ENCODE assay signal across 12 cellular contexts in genomic region chr17:41775394-41776226, GRCh38. TPM values are rescaled to one million over a fixed set of nuclear protein-coding genes. Genes with fewer than 3 reads are reported as not detected.
DNase-seq lines count a peak whose midpoint lies in the region; ATAC-seq, FAIRE-seq and TF ChIP-seq lines count a peak whose summit lies in the region.
"Had no signal": no experiment of that assay in that cellular context is flagged by ENCODE, and none has a peak within 500 bp of the region (broad histone marks: within the 10 kb centered on the region; RNA-seq: fewer than 3 reads in every experiment).

No MANE protein-coding gene starts in this region.

- no peak for TF ChIP-seq POLR2A in A549 (IDR thresholded peaks at IDR 0.05; ENCODE audit: low read length)
- TF ChIP-seq POLR2A in adrenal gland (IDR thresholded peaks at IDR 0.05) = no peak

- H2AK5ac ChIP-seq in neuronal stem cell (ENCODE audit: low read depth, low read length) = peak overlapping the region; percentile 20

- TF ChIP-seq EP300 in A549 (IDR thresholded peaks at IDR 0.05) = no peak

- H3K27me3 ChIP-seq in adrenal gland (no peaks in the 10 kb centered on the region), heart right ventricle (no peaks in the 10 kb centered on the region), neuronal stem cell (ENCODE audit: control insufficient read depth in 3 of 3, insufficient read depth in 3 of 3, low read depth in 1 of 3, low read length in 3 of 3) (no peaks in the 10 kb centered on the region)
- H3K27me3 ChIP-seq: BE2C had no signal

- H3K4me3 ChIP-seq in A549 = no peak overlapping the region
- H3K4me3 ChIP-seq in adrenal gland = no peak overlapping the region
- H3K4me3 ChIP-seq in heart right ventricle = peak overlapping the region in 3 of 10 donors; percentile 7 to 21 (median 10)
- H3K4me3 ChIP-seq in neuronal stem cell (ENCODE audit: low read length in 2 of 2) = no peak overlapping the region
- H3K4me3 ChIP-seq: GM23248 had no signal

- no peak overlapping the region for H3K23ac ChIP-seq in neuronal stem cell (ENCODE audit: low read depth, low read length, poor library complexity)

- DNase-seq in A549 (ENCODE audit: low read depth in 1 of 2, low spot score in 1 of 2) (peak in 1 of 2 experiments; percentile 81), adrenal gland (peak in 3 of 7 donors; percentile 13 to 46 (median 21)), heart right ventricle (peak; percentile 51 to 52), neuronal stem cell (ENCODE audit: low spot score) (peak; percentile 43), epidermal melanocyte (ENCODE audit: insufficient read length, low spot score) (no peak), cortex of kidney (lab: John Stamatoyannopoulos, UW) (no peak), NCI-H1417 (lab: John Stamatoyannopoulos, UW) (no peak)
- DNase-seq: BE2C, GM23248, NCI-H524 treated with DMSO at 0.1 percent for 48 hours had no signal

- TF ChIP-seq CTCF in A549 (IDR thresholded peaks at IDR 0.05) = no peak
- no peak for TF ChIP-seq CTCF in adrenal gland (IDR thresholded peaks at IDR 0.05)
- no peak for TF ChIP-seq CTCF in heart right ventricle (IDR thresholded peaks at IDR 0.05)

- peak overlapping the region; percentile 88 for H3K18ac ChIP-seq in neuronal stem cell (ENCODE audit: low read length)

- no peak overlapping the region for H4K8ac ChIP-seq in neuronal stem cell (ENCODE audit: low read depth, low read length)

- CTCF ChIA-PET in A549 (lab: Yijun Ruan, JAX) = interaction anchor here (1.8 to 96.0 kb wide), 3 partner anchors 12 to 79 kb away, joined by 4 to 3262 read pairs (median 3262); partner anchors contain the start of genes FKBP10, GAST, HAP1 and JUP

- H3K36me3 ChIP-seq in adrenal gland (replicated peaks in 1 of 2) = peaks cover 0 to 4% of the 10 kb centered on the region in 2 donors
- H3K36me3 ChIP-seq in heart right ventricle = peaks cover 0 to 37% (median 17%) of the 10 kb centered on the region in 9 donors
- H3K36me3 ChIP-seq in neuronal stem cell (replicated peaks in 1 of 2; ENCODE audit: control insufficient read depth in 2 of 2, insufficient read depth in 2 of 2, low read length in 2 of 2) = peaks cover 15 to 21% of the 10 kb centered on the region in 2 donors

- peak overlapping the region; percentile 89 to 93 for H3K27ac ChIP-seq in A549
- H3K27ac ChIP-seq in adrenal gland = peak overlapping the region in 3 of 5 donors; percentile 25 to 85 (median 47)
- peak overlapping the region; percentile 79 to 97 (median 95) for H3K27ac ChIP-seq in heart right ventricle
- H3K27ac ChIP-seq in neuronal stem cell (replicated peaks; ENCODE audit: low read length) = peak overlapping the region; percentile 59
- H3K27ac ChIP-seq: GM23248 had no signal

- peak overlapping the region; percentile 50 for H2AFZ ChIP-seq in neuronal stem cell (ENCODE audit: low read length)
- H2AFZ ChIP-seq: GM23248 had no signal

- no peak overlapping the region for H3K4ac ChIP-seq in neuronal stem cell (ENCODE audit: low read length)

- POLR2A ChIA-PET in A549 (lab: Yijun Ruan, JAX) = interaction anchor here (0.6 to 3.2 kb wide), 4 partner anchors 10 to 25 kb away, joined by 4 to 55 read pairs (median 22); partner anchors contain the start of gene JUP

- H4K91ac ChIP-seq in neuronal stem cell (ENCODE audit: low read depth, low read length, poor library complexity) = no peak overlapping the region

- no peak for TF ChIP-seq RAD21 in A549 (conservative IDR thresholded peaks at IDR 0.05 in 1 of 2, IDR thresholded peaks at IDR 0.05 in 1 of 2)

- H3K14ac ChIP-seq in neuronal stem cell (ENCODE audit: low read length) = no peak overlapping the region

- H2BK120ac ChIP-seq in neuronal stem cell (ENCODE audit: low read depth, low read length) = no peak overlapping the region

- peaks cover 7% of the 10 kb centered on the region for H3K79me1 ChIP-seq in neuronal stem cell (ENCODE audit: low read depth, low read length)

- no peak for ATAC-seq in A549
- ATAC-seq in heart right ventricle = peak in 7 of 8 donors; percentile 2 to 57 (median 33)
- ATAC-seq in HG03135 (IDR thresholded peaks at IDR 0.05; ENCODE audit: unreplicated experiment) = no peak

- intact Hi-C loops in adrenal gland (cut with DNase I) = no loop called here
- intact Hi-C loops in heart right ventricle (cut with DNase I) = loop anchor here in 1 of 10 donors (2.0 kb wide), 1 partner anchor 17 kb away; no protein-coding TSS in a partner anchor

- FAIRE-seq in A549 (lab: Jason Lieb, UNC) = no peak
- FAIRE-seq: islet of Langerhans had no signal

- peaks cover 86% of the 10 kb centered on the region for H3K4me1 ChIP-seq in A549
- H3K4me1 ChIP-seq in adrenal gland (replicated peaks in 1 of 2) = peaks cover 4 to 23% of the 10 kb centered on the region in 2 donors
- peaks cover 55 to 95% (median 87%) of the 10 kb centered on the region in 9 donors for H3K4me1 ChIP-seq in heart right ventricle
- peaks cover 30 to 36% of the 10 kb centered on the region in 2 donors for H3K4me1 ChIP-seq in neuronal stem cell (ENCODE audit: control insufficient read depth in 2 of 2, insufficient read depth in 1 of 2, low read depth in 1 of 2, low read length in 2 of 2)

- peak overlapping the region; percentile 87 for H3K4me2 ChIP-seq in A549
- H3K4me2 ChIP-seq in neuronal stem cell (ENCODE audit: insufficient read depth, low read length, poor library complexity, severe bottlenecking) = peak overlapping the region; percentile 36

- H3K9me3 ChIP-seq in A549 = no peaks in the 10 kb centered on the region
- H3K9me3 ChIP-seq in adrenal gland (replicated peaks in 1 of 3) = no peaks in the 10 kb centered on the region
- H3K9me3 ChIP-seq in heart right ventricle = no peaks in the 10 kb centered on the region
- H3K9me3 ChIP-seq in neuronal stem cell (replicated peaks in 1 of 2; ENCODE audit: control insufficient read depth in 2 of 2, insufficient read depth in 1 of 2, low read depth in 1 of 2, low read length in 2 of 2) = no peaks in the 10 kb centered on the region
- H3K9me3 ChIP-seq: BE2C had no signal

- 56% methylated on average over 12 of the region's 12 CpGs for WGBS in A549 (ENCODE audit: missing lambda C conversion rate)
- 72 to 84% (median 77%) methylated on average over 10 to 12 of the region's 12 CpGs for WGBS in adrenal gland, 4 donors
- 36 to 46% methylated on average over 12 of the region's 12 CpGs for WGBS in heart right ventricle, 2 donors
- WGBS in neuronal stem cell (ENCODE audit: extremely low coverage in 2 of 2, insufficient read length in 2 of 2, insufficient replicate concordance in 1 of 2), 2 donors = no CpG with 5 or more reads among the region's 12 CpGs

- no peak overlapping the region for H2BK12ac ChIP-seq in neuronal stem cell (ENCODE audit: low read length)

- H2BK15ac ChIP-seq in neuronal stem cell (ENCODE audit: low read length) = no peak overlapping the region

- no peak overlapping the region for H3K9ac ChIP-seq in neuronal stem cell (ENCODE audit: low read depth, low read length, poor library complexity)
- H3K9ac ChIP-seq: GM23248 had no signal

- H2BK5ac ChIP-seq in neuronal stem cell (ENCODE audit: low read length) = peak overlapping the region; percentile 0

RNA-seq across cellular contexts. Expression of gene JUP, which starts 10.9 kb away (rescaled TPM):
- 54.8 and 110 TPM in 2 replicates for polyA plus RNA-seq in A549 (2011; rRNA removed)
- polyA plus RNA-seq in A549 (2012; cell fraction: cytosol; rRNA removed) = 93.3 and 130 TPM in 2 replicates
- polyA plus RNA-seq in A549 (2012; cell fraction: nucleus; rRNA removed) = 256 and 307 TPM in 2 replicates
- polyA plus RNA-seq in A549 (2017; fragmentation: RNase III; extraction: RNeasy Plus Mini Kit Qiagen cat#74134 plus additional on column Dnase treatment) = 63.3 to 127 TPM (median 107 TPM) in 3 replicates
- polyA minus RNA-seq in A549 (2011; rRNA and poly(A)+ RNA removed) = 102 and 136 TPM in 2 replicates
- total RNA-seq in adrenal gland = 10 to 100 TPM; 26.0 to 81.3 (median 39.3) TPM
- polyA plus RNA-seq in adrenal gland = 10 to 100 TPM in 2 of 3 donors, 1 to 10 TPM in 1; 4.9 to 27.8 (median 21.1) TPM
- 100 to 1,000 TPM; 113 to 217 (median 156) TPM for total RNA-seq in heart right ventricle
- 10 to 100 TPM; 80.2 to 95.8 TPM for polyA plus RNA-seq in heart right ventricle
- polyA plus RNA-seq in neuronal stem cell (2013, experiment 1 of 2) = 55.6 TPM
- 57.2 TPM for polyA plus RNA-seq in neuronal stem cell (2013, experiment 2 of 2)

RNA-seq across cellular contexts. Expression of gene P3H4, which starts 36.1 kb away (rescaled TPM):
- polyA plus RNA-seq in A549 (2011; rRNA removed) (32.1 and 36.0 TPM in 2 replicates), A549 (2017; fragmentation: RNase III; extraction: RNeasy Plus Mini Kit Qiagen cat#74134 plus additional on column Dnase treatment) (41.6 to 62.1 TPM (median 52.8 TPM) in 3 replicates), adrenal gland (10 to 100 TPM; 12.8 to 19.1 (median 14.1) TPM), heart right ventricle (1 to 10 TPM; 5.6 to 7.3 TPM)
- polyA plus RNA-seq in A549 (2012; cell fraction: cytosol; rRNA removed) = 61.6 and 63.9 TPM in 2 replicates
- 42.3 and 56.5 TPM in 2 replicates for polyA plus RNA-seq in A549 (2012; cell fraction: nucleus; rRNA removed)
- 24.5 and 24.7 TPM in 2 replicates for polyA minus RNA-seq in A549 (2011; rRNA and poly(A)+ RNA removed)
- total RNA-seq in adrenal gland (10 to 100 TPM; 22.7 to 67.2 (median 33.9) TPM), heart right ventricle (1 to 10 TPM; 2.0 to 7.5 (median 3.8) TPM)
- 36.9 TPM for polyA plus RNA-seq in neuronal stem cell (2013, experiment 1 of 2)
- polyA plus RNA-seq in neuronal stem cell (2013, experiment 2 of 2) = 37.5 TPM

RNA-seq across cellular contexts. Expression of gene FKBP10, which starts 37.2 kb away (rescaled TPM):
- polyA plus RNA-seq in A549 (2011; rRNA removed) (109 and 112 TPM in 2 replicates), A549 (2017; fragmentation: RNase III; extraction: RNeasy Plus Mini Kit Qiagen cat#74134 plus additional on column Dnase treatment) (109 to 121 TPM (median 119 TPM) in 3 replicates), adrenal gland (100 to 1,000 TPM in 2 of 3 donors, 10 to 100 TPM in 1; 28.4 to 244 (median 157) TPM), heart right ventricle (10 to 100 TPM; 27.8 to 29.3 TPM)
- polyA plus RNA-seq in A549 (2012; cell fraction: cytosol; rRNA removed) = 159 and 188 TPM in 2 replicates
- polyA plus RNA-seq in A549 (2012; cell fraction: nucleus; rRNA removed) = 819 and 928 TPM in 2 replicates
- 95.2 and 115 TPM in 2 replicates for polyA minus RNA-seq in A549 (2011; rRNA and poly(A)+ RNA removed)
- total RNA-seq in adrenal gland (100 to 1,000 TPM in 3 of 8 donors, 10 to 100 TPM in 5; 62.3 to 131 (median 85.1) TPM), heart right ventricle (10 to 100 TPM in 4 of 10 donors, 1 to 10 TPM in 6; 4.8 to 31.8 (median 8.7) TPM)
- 166 TPM for polyA plus RNA-seq in neuronal stem cell (2013, experiment 1 of 2)
- 162 TPM for polyA plus RNA-seq in neuronal stem cell (2013, experiment 2 of 2)

RNA-seq across cellular contexts. Expression of gene HAP1, which starts 41.2 kb away (rescaled TPM):
- polyA plus RNA-seq in A549 (2011; rRNA removed) (2.0 and 2.2 TPM in 2 replicates), A549 (2017; fragmentation: RNase III; extraction: RNeasy Plus Mini Kit Qiagen cat#74134 plus additional on column Dnase treatment) (1.3 to 2.3 TPM (median 1.6 TPM) in 3 replicates), adrenal gland (1 to 10 TPM in 1 of 3 donors, under 1 TPM in 2; 0.26 to 2.8 (median 0.91) TPM), heart right ventricle (under 1 TPM in 1 of 2 donors, not detected in 1; 0.03 TPM)
- polyA plus RNA-seq in A549 (2012; cell fraction: cytosol; rRNA removed) = 0.86 and 1.2 TPM in 2 replicates
- polyA plus RNA-seq in A549 (2012; cell fraction: nucleus; rRNA removed) = 8.2 and 8.4 TPM in 2 replicates
- polyA minus RNA-seq in A549 (2011; rRNA and poly(A)+ RNA removed) = 0.66 and 1.2 TPM in 2 replicates
- total RNA-seq in adrenal gland (1 to 10 TPM in 3 of 8 donors, under 1 TPM in 4, not detected in 1; 0.31 to 2.8 (median 0.65) TPM), heart right ventricle (under 1 TPM in 1 of 10 donors, not detected in 9; 0.18 TPM)
- polyA plus RNA-seq in neuronal stem cell (2013, experiment 1 of 2) = 1.5 TPM
- polyA plus RNA-seq in neuronal stem cell (2013, experiment 2 of 2) = 1.5 TPM
- total RNA-seq: GM23248 had no signal
- polyA plus RNA-seq: GM23248 had no signal

Comparison
In these comparisons a context has a peak if more than half of its experiments do, and no peak if none do; other contexts are left out.
1. ATAC-seq: peak in heart right ventricle (7 of 8); none in A549 (0 of 2) and HG03135 (single experiment).
2. DNase-seq: peak in heart right ventricle (2 of 2) and neuronal stem cell (single experiment); none in epidermal melanocyte (single experiment), cortex of kidney (single experiment) and NCI-H1417 (0 of 3).
3. Peak in every context shown above with its lines, with median percentiles within 50 percentile points of each other: H3K27ac ChIP-seq.